Comparison of ENCODE assay signal across 15 cellular contexts in genomic region chr1:27410709-27411108, GRCh38. TPM values are rescaled to one million over a fixed set of nuclear protein-coding genes. Genes with fewer than 3 reads are reported as not detected.
"Had no signal": no experiment of that assay in that cellular context is flagged by ENCODE, and none has a peak within 500 bp of the region (broad histone marks: within the 10 kb centered on the region; RNA-seq: fewer than 3 reads in every experiment).

No MANE protein-coding gene starts in this region.

- H3K4me3 ChIP-seq: colonic mucosa, gastrocnemius medialis, right atrium auricular region, skin epidermis had no signal

- H3K27me3 Mint-ChIP-seq: stimulated activated memory B cell treated with anti-CD40 and anti-IgM and Interleukin-4, amounts not matched to agents 10 μg/mL and 1 μg/mL and 100 μg/mL, for 72 hours; type B pancreatic cell had no signal

- DNase-seq: activated CD4-positive, alpha-beta T cell treated with anti-CD3 and anti-CD28 coated beads for 4 hours; activated naive CD4-positive, alpha-beta T cell; aorta; colonic mucosa; gastrocnemius medialis; kidney; posterior cingulate gyrus; substantia nigra; SW 1271; T-helper 9 cell had no signal

- H3K9me3 ChIP-seq: colonic mucosa, gastrocnemius medialis, right atrium auricular region had no signal

- H3K27ac Mint-ChIP-seq: stimulated activated memory B cell treated with anti-CD40 and anti-IgM and Interleukin-4, amounts not matched to agents 10 μg/mL and 1 μg/mL and 100 μg/mL, for 72 hours; type B pancreatic cell had no signal

- H3K9me3 Mint-ChIP-seq: stimulated activated memory B cell treated with anti-CD40 and anti-IgM and Interleukin-4, amounts not matched to agents 10 μg/mL and 1 μg/mL and 100 μg/mL, for 72 hours; type B pancreatic cell had no signal

- H3K27ac ChIP-seq: colonic mucosa, gastrocnemius medialis, right atrium auricular region, skin epidermis had no signal

- ATAC-seq: gastrocnemius medialis; stimulated activated memory B cell treated with anti-CD40 and anti-IgM and Interleukin-4, amounts not matched to agents 10 μg/mL and 1 μg/mL and 100 μg/mL, for 72 hours had no signal

- H3K4me1 ChIP-seq: colonic mucosa had no signal

- H3K4me3 Mint-ChIP-seq: stimulated activated memory B cell treated with anti-CD40 and anti-IgM and Interleukin-4, amounts not matched to agents 10 μg/mL and 1 μg/mL and 100 μg/mL, for 72 hours; type B pancreatic cell had no signal

RNA-seq across cellular contexts. Expression of gene CD164L2, which starts 27.6 kb away (rescaled TPM):
- polyA plus RNA-seq: aorta, fibroblast of lung had no signal

RNA-seq across cellular contexts. Expression of gene FCN3, which starts 36.1 kb away (rescaled TPM):
- polyA plus RNA-seq: fibroblast of lung had no signal
